In genomic region chrX:14697453-14697852, GRCh38 we compare ENCODE assay signal across 11 cellular contexts.
DNase-seq lines count a peak whose midpoint lies in the region; ATAC-seq and TF ChIP-seq lines count a peak whose summit lies in the region.
"Had no signal": no experiment of that assay in that cellular context is flagged by ENCODE, and none has a peak within 500 bp of the region (broad histone marks: within the 10 kb centered on the region; RNA-seq: fewer than 3 reads in every experiment).

No MANE protein-coding gene starts in this region.

- H3F3A ChIP-seq in MM.1S (ENCODE audit: insufficient read depth, low read length), result no peaks in the 10 kb centered on the region

- in situ Hi-C loops in G401 (cut with HindIII; ENCODE audit: low sequenced_read_pairs), result no loop called here

- no peaks in the 10 kb centered on the region for H3K27me3 ChIP-seq in MM.1S (replicated peaks; ENCODE audit: insufficient read depth, low read length)

- no peaks in the 10 kb centered on the region for H3K4me1 ChIP-seq in MM.1S (ENCODE audit: low read length)
- H3K4me1 ChIP-seq: BLaER1 had no signal

- H3K4me2 ChIP-seq in MM.1S (ENCODE audit: low read depth, low read length), result no peak overlapping the region
- H3K4me2 ChIP-seq: BLaER1 had no signal

- H3K9me3 ChIP-seq in MM.1S (replicated peaks; ENCODE audit: insufficient read depth, low read length), result no peaks in the 10 kb centered on the region
- H3K9me3 ChIP-seq: BLaER1 had no signal

- peak; percentile 11 for DNase-seq in NCI-H1092 treated with DMSO at 0.1 percent for 48 hours (lab: John Stamatoyannopoulos, UW)
- no peak for DNase-seq in NCI-H1092 (lab: John Stamatoyannopoulos, UW)
- peak; percentile 8 for DNase-seq in MM.1S
- peak; percentile 15 to 28 for DNase-seq in activated T-cell treated with anti-CD3 and anti-CD28 coated beads, Interleukin-2, amount 50 U/mL, for 72 hours
- no peak for DNase-seq in left lobe of liver (ENCODE audit: low spot score)
- DNase-seq in G401 (ENCODE audit: low spot score), result no peak
- DNase-seq: activated B cell treated with CpG ODN at 0.5 μM for 24 hours, naive B cell had no signal

- H4K20me1 ChIP-seq in MM.1S (ENCODE audit: insufficient read depth, low read length), result no peaks in the 10 kb centered on the region
- H4K20me1 ChIP-seq: BLaER1 had no signal

- H2AFZ ChIP-seq in MM.1S (ENCODE audit: low read length), result no peak overlapping the region

- no peaks in the 10 kb centered on the region for H3K9me2 ChIP-seq in MM.1S (replicated peaks; ENCODE audit: insufficient read depth, low read length)

- H3K27ac Mint-ChIP-seq in activated T-cell treated with anti-CD3 and anti-CD28 coated beads, Interleukin-2, amount 50 U/mL, for 72 hours, result no peak overlapping the region
- H3K27ac Mint-ChIP-seq: activated B cell treated with CpG ODN at 0.5 μM for 24 hours, naive B cell had no signal

- no peaks in the 10 kb centered on the region for H3K4me1 Mint-ChIP-seq in activated T-cell treated with anti-CD3 and anti-CD28 coated beads, Interleukin-2, amount 50 U/mL, for 72 hours (ENCODE audit: low read depth)
- H3K4me1 Mint-ChIP-seq: activated B cell treated with CpG ODN at 0.5 μM for 24 hours, naive B cell had no signal

- no peak overlapping the region for H3K9ac ChIP-seq in MM.1S (ENCODE audit: low read length)
- H3K9ac ChIP-seq: BLaER1 had no signal

- no peak overlapping the region for H3K27ac ChIP-seq in MM.1S (ENCODE audit: low read length)
- H3K27ac ChIP-seq: BLaER1 had no signal

- peak; percentile 50 for TF ChIP-seq CTCF in MM.1S (IDR thresholded peaks at IDR 0.05; ENCODE audit: low read length)

- ATAC-seq in GM19438 (IDR thresholded peaks at IDR 0.05; ENCODE audit: low read depth, unreplicated experiment) (peak; percentile 77), left lobe of liver (peak; percentile 44), GM18870 (IDR thresholded peaks at IDR 0.05; ENCODE audit: unreplicated experiment) (no peak)
- peak; percentile 47 to 50 for ATAC-seq in activated T-cell treated with anti-CD3 and anti-CD28 coated beads, Interleukin-2, amount 50 U/mL, for 72 hours (replicated peaks in 1 of 2)

- H3K27me3 Mint-ChIP-seq in activated T-cell treated with anti-CD3 and anti-CD28 coated beads, Interleukin-2, amount 50 U/mL, for 72 hours (ENCODE audit: low read depth), result peaks cover 25% of the 10 kb centered on the region
- H3K27me3 Mint-ChIP-seq: activated B cell treated with CpG ODN at 0.5 μM for 24 hours, naive B cell had no signal

- no peak overlapping the region for H3K4me3 ChIP-seq in MM.1S (ENCODE audit: low read length)
- H3K4me3 ChIP-seq: BLaER1 had no signal

- peaks cover 0 to 7% of the 10 kb centered on the region in 2 donors for H3K9me3 Mint-ChIP-seq in activated T-cell treated with anti-CD3 and anti-CD28 coated beads, Interleukin-2, amount 50 U/mL, for 72 hours
- H3K9me3 Mint-ChIP-seq: activated B cell treated with CpG ODN at 0.5 μM for 24 hours had no signal

- H3K36me3 Mint-ChIP-seq in activated T-cell treated with anti-CD3 and anti-CD28 coated beads, Interleukin-2, amount 50 U/mL, for 72 hours (ENCODE audit: insufficient read depth in 2 of 2), result no peaks in the 10 kb centered on the region
- H3K36me3 Mint-ChIP-seq: naive B cell had no signal

- H3K4me3 Mint-ChIP-seq in activated T-cell treated with anti-CD3 and anti-CD28 coated beads, Interleukin-2, amount 50 U/mL, for 72 hours, result no peak overlapping the region
- H3K4me3 Mint-ChIP-seq: activated B cell treated with CpG ODN at 0.5 μM for 24 hours, naive B cell had no signal

- H3K36me3 ChIP-seq in MM.1S (replicated peaks; ENCODE audit: insufficient read depth, low read length), result no peaks in the 10 kb centered on the region
- H3K36me3 ChIP-seq: BLaER1 had no signal

- H3K79me2 ChIP-seq in MM.1S (ENCODE audit: low read length), result no peaks in the 10 kb centered on the region

Comparison
In these comparisons a context has a peak if more than half of its experiments do, and no peak if none do; other contexts are left out.
1. DNase-seq: peak in NCI-H1092 treated with DMSO at 0.1 percent for 48 hours (single experiment), MM.1S (single experiment) and activated T-cell treated with anti-CD3 and anti-CD28 coated beads, Interleukin-2, amount 50 U/mL, for 72 hours (2 of 2); none in NCI-H1092 (single experiment), left lobe of liver (single experiment) and G401 (single experiment).